ENCODE assay signal across 17 cellular contexts in genomic region chr13:22175211-22175610, GRCh38.
"Had no signal": no experiment of that assay in that cellular context is flagged by ENCODE, and none has a peak within 500 bp of the region (broad histone marks: within the 10 kb centered on the region; RNA-seq: fewer than 3 reads in every experiment).

No MANE protein-coding gene starts in this region.

- H3K27ac ChIP-seq: colonic mucosa, heart left ventricle, right atrium auricular region, thyroid gland had no signal

- DNase-seq: colonic mucosa; dermis blood vessel endothelial cell; heart left ventricle; hippocampal formation; immature natural killer cell; left colon; left ventricle myocardium superior; mesenchymal stem cell; naive thymus-derived CD4-positive, alpha-beta T cell; posterior cingulate gyrus; small intestine; stimulated activated CD4-positive, alpha-beta T cell treated with anti-CD3 and anti-CD28 coated beads, Interleukin-2, amount 100 ng/mL, for 48 hours; stimulated activated naive CD4-positive, alpha-beta T cell treated with Interleukin-2 at 50 U/mL for 16 hours; thyroid gland had no signal

- H3K4me1 Mint-ChIP-seq: immature natural killer cell had no signal

- H3K4me3 Mint-ChIP-seq: immature natural killer cell; naive thymus-derived CD4-positive, alpha-beta T cell; type B pancreatic cell had no signal

- H3K9me3 ChIP-seq: colonic mucosa, thyroid gland had no signal

- H3K36me3 Mint-ChIP-seq: type B pancreatic cell had no signal

- H3K4me1 ChIP-seq: colonic mucosa, heart left ventricle, right atrium auricular region, thyroid gland had no signal

- H3K4me3 ChIP-seq: colonic mucosa, heart left ventricle, lung, right atrium auricular region, thyroid gland had no signal

- H3K36me3 ChIP-seq: colonic mucosa, heart left ventricle, right atrium auricular region, thyroid gland had no signal

- H3K27me3 ChIP-seq: colonic mucosa, heart left ventricle, right atrium auricular region, thyroid gland had no signal

- H3K27me3 Mint-ChIP-seq: naive thymus-derived CD4-positive, alpha-beta T cell; type B pancreatic cell had no signal

- H3K27ac Mint-ChIP-seq: immature natural killer cell; naive thymus-derived CD4-positive, alpha-beta T cell; type B pancreatic cell had no signal
